ENCODE assay signal across 1 cellular context in the genomic region with DNA sequence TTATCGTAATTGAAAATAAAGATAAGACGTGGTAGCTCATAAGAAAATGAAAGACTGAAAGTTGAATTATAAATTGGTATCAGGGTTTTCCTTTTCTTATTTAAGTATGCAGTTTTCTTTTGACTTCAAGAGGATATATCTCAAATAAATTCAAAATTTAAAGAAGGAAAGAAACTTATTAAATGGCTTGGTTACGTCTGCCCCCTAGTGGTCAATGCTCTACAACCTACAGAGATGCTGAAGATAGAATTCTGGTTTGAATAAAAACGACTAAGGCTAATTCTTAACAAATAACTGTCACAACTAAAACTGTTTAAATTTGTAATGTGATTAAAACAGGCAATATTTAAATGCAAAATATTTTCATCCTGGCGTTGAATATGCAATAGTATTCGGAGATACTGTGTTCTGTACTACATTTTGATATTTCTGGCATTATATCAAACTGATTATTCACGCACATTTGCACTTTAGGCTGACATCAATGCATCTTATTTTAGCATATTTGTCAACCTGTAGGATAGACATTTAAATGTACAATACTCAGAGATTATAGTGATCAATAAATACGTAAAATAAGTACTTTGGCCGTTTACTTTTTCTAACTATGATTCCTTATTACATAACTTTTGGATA.
TF ChIP-seq lines count a peak whose summit lies in the region.

No MANE protein-coding gene starts in this region.

TF ChIP-seq in HepG2, 621 proteins besides CTCF, POLR2A, EP300 and RAD21 (continued from another document):
- TF ChIP-seq, protein P1, sequence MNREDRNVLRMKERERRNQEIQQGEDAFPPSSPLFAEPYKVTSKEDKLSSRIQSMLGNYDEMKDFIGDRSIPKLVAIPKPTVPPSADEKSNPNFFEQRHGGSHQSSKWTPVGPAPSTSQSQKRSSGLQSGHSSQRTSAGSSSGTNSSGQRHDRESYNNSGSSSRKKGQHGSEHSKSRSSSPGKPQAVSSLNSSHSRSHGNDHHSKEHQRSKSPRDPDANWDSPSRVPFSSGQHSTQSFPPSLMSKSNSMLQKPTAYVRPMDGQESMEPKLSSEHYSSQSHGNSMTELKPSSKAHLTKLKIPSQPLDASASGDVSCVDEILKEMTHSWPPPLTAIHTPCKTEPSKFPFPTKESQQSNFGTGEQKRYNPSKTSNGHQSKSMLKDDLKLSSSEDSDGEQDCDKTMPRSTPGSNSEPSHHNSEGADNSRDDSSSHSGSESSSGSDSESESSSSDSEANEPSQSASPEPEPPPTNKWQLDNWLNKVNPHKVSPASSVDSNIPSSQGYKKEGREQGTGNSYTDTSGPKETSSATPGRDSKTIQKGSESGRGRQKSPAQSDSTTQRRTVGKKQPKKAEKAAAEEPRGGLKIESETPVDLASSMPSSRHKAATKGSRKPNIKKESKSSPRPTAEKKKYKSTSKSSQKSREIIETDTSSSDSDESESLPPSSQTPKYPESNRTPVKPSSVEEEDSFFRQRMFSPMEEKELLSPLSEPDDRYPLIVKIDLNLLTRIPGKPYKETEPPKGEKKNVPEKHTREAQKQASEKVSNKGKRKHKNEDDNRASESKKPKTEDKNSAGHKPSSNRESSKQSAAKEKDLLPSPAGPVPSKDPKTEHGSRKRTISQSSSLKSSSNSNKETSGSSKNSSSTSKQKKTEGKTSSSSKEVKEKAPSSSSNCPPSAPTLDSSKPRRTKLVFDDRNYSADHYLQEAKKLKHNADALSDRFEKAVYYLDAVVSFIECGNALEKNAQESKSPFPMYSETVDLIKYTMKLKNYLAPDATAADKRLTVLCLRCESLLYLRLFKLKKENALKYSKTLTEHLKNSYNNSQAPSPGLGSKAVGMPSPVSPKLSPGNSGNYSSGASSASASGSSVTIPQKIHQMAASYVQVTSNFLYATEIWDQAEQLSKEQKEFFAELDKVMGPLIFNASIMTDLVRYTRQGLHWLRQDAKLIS (CRISPR knock-in tag; IDR thresholded peaks at IDR 0.05), result no peak
